ENCODE assay signal across 17 cellular contexts in the genomic region with DNA sequence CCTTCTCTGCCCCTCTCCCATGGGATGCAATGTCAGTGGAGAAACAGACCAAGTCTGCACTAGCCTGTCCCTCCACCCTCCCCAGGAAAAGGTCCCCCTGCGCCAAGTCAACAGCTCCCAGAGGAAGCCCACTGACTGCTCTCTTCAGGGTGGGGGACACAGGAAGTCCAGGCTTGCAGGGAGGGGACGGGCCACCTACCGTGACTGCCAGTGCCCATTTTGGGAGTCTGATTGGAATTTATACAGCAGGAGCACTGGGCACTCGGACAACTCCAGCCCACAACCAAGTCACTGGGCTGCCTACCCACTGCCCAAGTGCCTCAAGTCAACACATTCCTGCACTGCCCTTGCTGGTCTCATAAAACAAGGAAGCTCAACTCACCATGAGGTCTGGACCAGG. TPM values are rescaled to one million over a fixed set of nuclear protein-coding genes. Genes with fewer than 3 reads are reported as not detected.
A peak's percentile ranks its signal among the peaks of the same experiment; 100 is the strongest.
DNase-seq lines count a peak whose midpoint lies in the region; ATAC-seq and TF ChIP-seq lines count a peak whose summit lies in the region.
"Had no signal": no experiment of that assay in that cellular context is flagged by ENCODE, and none has a peak within 500 bp of the region (broad histone marks: within the 10 kb centered on the region; RNA-seq: fewer than 3 reads in every experiment).

No MANE protein-coding gene starts in this region.

- H3K79me2 ChIP-seq in osteoblast (ENCODE audit: insufficient read depth, low read length), result peaks cover 63% of the 10 kb centered on the region

- peak overlapping the region; percentile 55 for H3K27ac Mint-ChIP-seq in activated naive CD4-positive, alpha-beta T cell treated with anti-CD3 and anti-CD28 coated beads, Interleukin-2, amount 10 ng/mL, durations not matched to agents 7 days and 5 days
- no peak overlapping the region for H3K27ac Mint-ChIP-seq in activated naive CD4-positive, alpha-beta T cell treated with anti-CD3 and anti-CD28 coated beads for 36 hours
- H3K27ac Mint-ChIP-seq: B cell; CD4-positive, alpha-beta T cell; GM23338 had no signal

- no peak for TF ChIP-seq CTCF in osteoblast (IDR thresholded peaks at IDR 0.05; ENCODE audit: extremely low read depth, low read depth, low read length)

- ATAC-seq in GM18520 (IDR thresholded peaks at IDR 0.05; ENCODE audit: unreplicated experiment), result no peak
- ATAC-seq: GM12878, GM23338 had no signal

- intact Hi-C loops in activated naive CD4-positive, alpha-beta T cell treated with anti-CD3 and anti-CD28 coated beads for 36 hours (cut with micrococcal nuclease), result no loop called here

- no peaks in the 10 kb centered on the region for H3K9me3 Mint-ChIP-seq in activated naive CD4-positive, alpha-beta T cell treated with anti-CD3 and anti-CD28 coated beads, Interleukin-2, amount 10 ng/mL, durations not matched to agents 7 days and 5 days
- no peaks in the 10 kb centered on the region for H3K9me3 Mint-ChIP-seq in activated naive CD4-positive, alpha-beta T cell treated with anti-CD3 and anti-CD28 coated beads for 36 hours
- H3K9me3 Mint-ChIP-seq: CD4-positive, alpha-beta T cell; GM23338 had no signal

- DNase-seq in activated naive CD4-positive, alpha-beta T cell treated with anti-CD3 and anti-CD28 coated beads, Interleukin-2, amount 10 ng/mL, durations not matched to agents 7 days and 5 days, result no peak
- no peak for DNase-seq in activated naive CD4-positive, alpha-beta T cell treated with anti-CD3 and anti-CD28 coated beads for 36 hours
- DNase-seq in AG20443 (ENCODE audit: low spot score) (peak; percentile 1), adipocyte (ENCODE audit: low read depth) (no peak), osteoblast (ENCODE audit: insufficient read length, low spot score, missing footprints) (peak; percentile 32), LoVo (ENCODE audit: low spot score) (no peak)
- DNase-seq: ACHN; C1 segment of cervical spinal cord; CD4-positive, alpha-beta T cell; DMS79; H7 had no signal

- no peak overlapping the region for H3K4me2 ChIP-seq in osteoblast (ENCODE audit: insufficient read depth, low read length)
- H3K4me2 ChIP-seq: GM23338 had no signal

- no peak overlapping the region for H2AFZ ChIP-seq in osteoblast (ENCODE audit: low read length)
- H2AFZ ChIP-seq: GM23338 had no signal

- no peak overlapping the region for H3K4me3 Mint-ChIP-seq in activated naive CD4-positive, alpha-beta T cell treated with anti-CD3 and anti-CD28 coated beads, Interleukin-2, amount 10 ng/mL, durations not matched to agents 7 days and 5 days
- H3K4me3 Mint-ChIP-seq in activated naive CD4-positive, alpha-beta T cell treated with anti-CD3 and anti-CD28 coated beads for 36 hours, result no peak overlapping the region
- H3K4me3 Mint-ChIP-seq: B cell, GM23338 had no signal

- H3K9ac ChIP-seq in adipocyte (ENCODE audit: low read length), result peak overlapping the region; percentile 14

- H3K4me3 ChIP-seq in adipocyte (ENCODE audit: low read length) (no peak overlapping the region), osteoblast (ENCODE audit: insufficient read depth, low read length) (no peak overlapping the region)
- H3K4me3 ChIP-seq: GM12878, GM23338 had no signal

- H3K27me3 Mint-ChIP-seq in activated naive CD4-positive, alpha-beta T cell treated with anti-CD3 and anti-CD28 coated beads, Interleukin-2, amount 10 ng/mL, durations not matched to agents 7 days and 5 days, result no peaks in the 10 kb centered on the region
- H3K27me3 Mint-ChIP-seq in activated naive CD4-positive, alpha-beta T cell treated with anti-CD3 and anti-CD28 coated beads for 36 hours (ENCODE audit: low read depth), result no peaks in the 10 kb centered on the region
- H3K27me3 Mint-ChIP-seq: B cell; CD4-positive, alpha-beta T cell had no signal

- H3K36me3 ChIP-seq in adipocyte (ENCODE audit: control insufficient read depth, insufficient read depth, low read length, severe bottlenecking), result peaks cover 89% of the 10 kb centered on the region
- H3K36me3 ChIP-seq in osteoblast (ENCODE audit: insufficient read depth, low read length), result peaks cover 88% of the 10 kb centered on the region

- H3K9me3 ChIP-seq in adipocyte (ENCODE audit: control insufficient read depth, low read length) (no peaks in the 10 kb centered on the region), osteoblast (ENCODE audit: low read depth, low read length) (no peaks in the 10 kb centered on the region)

- peaks cover 19% of the 10 kb centered on the region for H3K4me1 Mint-ChIP-seq in activated naive CD4-positive, alpha-beta T cell treated with anti-CD3 and anti-CD28 coated beads, Interleukin-2, amount 10 ng/mL, durations not matched to agents 7 days and 5 days
- peaks cover 19% of the 10 kb centered on the region for H3K4me1 Mint-ChIP-seq in activated naive CD4-positive, alpha-beta T cell treated with anti-CD3 and anti-CD28 coated beads for 36 hours (ENCODE audit: low read depth)

- H3K36me3 Mint-ChIP-seq in activated naive CD4-positive, alpha-beta T cell treated with anti-CD3 and anti-CD28 coated beads, Interleukin-2, amount 10 ng/mL, durations not matched to agents 7 days and 5 days, result peaks cover 73% of the 10 kb centered on the region
- H3K36me3 Mint-ChIP-seq in activated naive CD4-positive, alpha-beta T cell treated with anti-CD3 and anti-CD28 coated beads for 36 hours (ENCODE audit: low read depth), result peaks cover 60% of the 10 kb centered on the region

- peaks cover 23% of the 10 kb centered on the region for H4K20me1 ChIP-seq in osteoblast (ENCODE audit: insufficient read depth, low read length)

- H3K27me3 ChIP-seq in adipocyte (replicated peaks; ENCODE audit: control insufficient read depth, insufficient read depth, low read length), result no peaks in the 10 kb centered on the region
- H3K27me3 ChIP-seq in osteoblast (ENCODE audit: insufficient read depth, low read length), result no peaks in the 10 kb centered on the region

- no peak overlapping the region for H3K27ac ChIP-seq in osteoblast (ENCODE audit: low read depth, low read length)
- H3K27ac ChIP-seq: HL-60 had no signal

- CTCF ChIA-PET in activated naive CD4-positive, alpha-beta T cell treated with anti-CD3 and anti-CD28 coated beads, Interleukin-2, amount 10 ng/mL, durations not matched to agents 7 days and 5 days (lab: Charles Lee), result no interaction called here
- CTCF ChIA-PET in activated naive CD4-positive, alpha-beta T cell treated with anti-CD3 and anti-CD28 coated beads for 36 hours (lab: Charles Lee), result no interaction called here

- peaks cover 14% of the 10 kb centered on the region for H3K4me1 ChIP-seq in adipocyte (ENCODE audit: control insufficient read depth, insufficient read depth, low read length)
- peaks cover 5% of the 10 kb centered on the region for H3K4me1 ChIP-seq in osteoblast (ENCODE audit: insufficient read depth, low read length)

RNA-seq across cellular contexts. Expression of gene CCNL2, which starts 6.1 kb away (rescaled TPM):
- 100 to 1,000 TPM in 1 of 2 experiments, 10 to 100 TPM in 1; 97.7 to 108 TPM for total RNA-seq in activated naive CD4-positive, alpha-beta T cell treated with anti-CD3 and anti-CD28 coated beads for 36 hours
- 138 and 139 TPM in 2 replicates for total RNA-seq in osteoblast

RNA-seq across cellular contexts. Expression of gene MRPL20, which starts 14.1 kb away (rescaled TPM):
- 100 to 1,000 TPM; 103 to 107 TPM for total RNA-seq in activated naive CD4-positive, alpha-beta T cell treated with anti-CD3 and anti-CD28 coated beads for 36 hours
- 53.9 and 58.9 TPM in 2 replicates for total RNA-seq in osteoblast

RNA-seq across cellular contexts. Expression of gene AURKAIP1, which starts 18.0 kb away (rescaled TPM):
- 100 to 1,000 TPM; 108 TPM for total RNA-seq in activated naive CD4-positive, alpha-beta T cell treated with anti-CD3 and anti-CD28 coated beads for 36 hours
- 64.8 and 74.6 TPM in 2 replicates for total RNA-seq in osteoblast

RNA-seq across cellular contexts. Expression of gene ANKRD65, which starts 28.1 kb away (rescaled TPM):
- not detected for total RNA-seq in activated naive CD4-positive, alpha-beta T cell treated with anti-CD3 and anti-CD28 coated beads for 36 hours
- total RNA-seq in osteoblast, result 1.2 and 1.8 TPM in 2 replicates
- total RNA-seq: A172; B cell; CD4-positive, alpha-beta T cell; H7 had no signal

RNA-seq across cellular contexts. Expression of gene MXRA8, which starts 34.7 kb away (rescaled TPM):
- total RNA-seq in activated naive CD4-positive, alpha-beta T cell treated with anti-CD3 and anti-CD28 coated beads for 36 hours, result under 1 TPM; 0.54 to 0.57 TPM
- 689 and 735 TPM in 2 replicates for total RNA-seq in osteoblast
- total RNA-seq: B cell had no signal

Comparison
In these comparisons a context has a peak if more than half of its experiments do, and no peak if none do; other contexts are left out.
1. DNase-seq: peak in AG20443 (single experiment) and osteoblast (single experiment); none in activated naive CD4-positive, alpha-beta T cell treated with anti-CD3 and anti-CD28 coated beads, Interleukin-2, amount 10 ng/mL, durations not matched to agents 7 days and 5 days (single experiment), activated naive CD4-positive, alpha-beta T cell treated with anti-CD3 and anti-CD28 coated beads for 36 hours (single experiment), adipocyte (single experiment) and LoVo (single experiment).